ENCODE assay signal across 9 cellular contexts in genomic region chr3:181695661-181696491, GRCh38. TPM values are rescaled to one million over a fixed set of nuclear protein-coding genes. Genes with fewer than 3 reads are reported as not detected.
A peak's percentile ranks its signal among the peaks of the same experiment; 100 is the strongest.
DNase-seq lines count a peak whose midpoint lies in the region; ATAC-seq, FAIRE-seq and TF ChIP-seq lines count a peak whose summit lies in the region.
"Had no signal": no experiment of that assay in that cellular context is flagged by ENCODE, and none has a peak within 500 bp of the region (broad histone marks: within the 10 kb centered on the region; RNA-seq: fewer than 3 reads in every experiment).

No MANE protein-coding gene starts in this region.

- peaks cover 2% of the 10 kb centered on the region for H3K4me1 ChIP-seq in MM.1S (ENCODE audit: low read length)
- no peaks in the 10 kb centered on the region for H3K4me1 ChIP-seq in HepG2 (ENCODE audit: insufficient read depth, low read length)

- H3K27ac ChIP-seq in MM.1S (ENCODE audit: low read length) = no peak overlapping the region
- no peak overlapping the region for H3K27ac ChIP-seq in HepG2 (ENCODE audit: extremely low read length, insufficient read depth, low read length)

- POLR2A ChIA-PET in HepG2 (lab: Yijun Ruan, JAX) = no interaction called here

- peak overlapping the region; percentile 2; the same call in 1 of the 2 replicates for H3K9ac ChIP-seq in MM.1S (ENCODE audit: low read length)
- H3K9ac ChIP-seq in HepG2 (ENCODE audit: insufficient read depth, low read depth, low read length) = no peak overlapping the region

- no TSS peak for BruUV-seq in HepG2 (replicated peaks; lab: Mats Ljungman, UMichigan)

- H2AFZ ChIP-seq in MM.1S (ENCODE audit: low read length) (peak overlapping the region; percentile 66), HepG2 (ENCODE audit: low read length) (no peak overlapping the region)

- no peak for TF ChIP-seq CTCF in MM.1S (IDR thresholded peaks at IDR 0.05; ENCODE audit: low read length)
- no peak for TF ChIP-seq CTCF in HepG2 (CRISPR knock-in tag; IDR thresholded peaks at IDR 0.05)

- H3K4me3 ChIP-seq in MM.1S (ENCODE audit: low read length) = peak overlapping the region; percentile 56
- peak overlapping the region in 1 of 3 experiments; percentile 50; a peak in 3 of 6 replicates for H3K4me3 ChIP-seq in HepG2 (replicated peaks in 1 of 3; ENCODE audit: insufficient read depth in 1 of 3, low read depth in 2 of 3, low read length in 3 of 3)

- H3F3A ChIP-seq in MM.1S (ENCODE audit: insufficient read depth, low read length) = peaks cover 4% of the 10 kb centered on the region

- in situ Hi-C loops in HepG2 (cut with HindIII; ENCODE audit: extremely low pct_ligation_motif_present, low pct_unique_long_range_greater_than_20kb) = no loop called here

- WGBS in HepG2 (ENCODE audit: low lambda C conversion rate) = 55% methylated on average over 65 of the region's 65 CpGs

- ATAC-seq in HepG2 = no peak
- no peak for ATAC-seq in GM18519 (IDR thresholded peaks at IDR 0.05; ENCODE audit: low FRiP score, unreplicated experiment)
- ATAC-seq in GM21717 (IDR thresholded peaks at IDR 0.05; ENCODE audit: unreplicated experiment) = no peak
- no peak for ATAC-seq in GM19452 (IDR thresholded peaks at IDR 0.05; ENCODE audit: unreplicated experiment)

- H3K9me3 ChIP-seq in MM.1S (replicated peaks; ENCODE audit: insufficient read depth, low read length) (no peaks in the 10 kb centered on the region), HepG2 (ENCODE audit: low read length) (no peaks in the 10 kb centered on the region)

- H3K4me2 ChIP-seq in MM.1S (ENCODE audit: low read depth, low read length) = peak overlapping the region; percentile 81
- H3K4me2 ChIP-seq in HepG2 (ENCODE audit: low read depth, low read length) = peak overlapping the region; percentile 53

- no peak for FAIRE-seq in HepG2 (lab: Jason Lieb, UNC)

- no peaks in the 10 kb centered on the region for H3K9me2 ChIP-seq in MM.1S (replicated peaks; ENCODE audit: insufficient read depth, low read length)

- H3K79me2 ChIP-seq in MM.1S (ENCODE audit: low read length) (no peaks in the 10 kb centered on the region), HepG2 (ENCODE audit: insufficient read depth, low read length) (no peaks in the 10 kb centered on the region)

- TF ChIP-seq EP300 in HepG2 (IDR thresholded peaks at IDR 0.05; ENCODE audit: low read depth in 2 of 2, low read length in 2 of 2) (no peak), HepG2 (CRISPR knock-in tag; IDR thresholded peaks at IDR 0.05; ENCODE audit: borderline replicate concordance) (no peak)

- TF ChIP-seq POLR2A in HepG2 (IDR thresholded peaks at IDR 0.05; ENCODE audit: insufficient read depth in 1 of 2, low read depth in 2 of 2, low read length in 2 of 2) = no peak

- 0 out of 2 replicates have a peak, but pooled peaks cover 7% of the 10 kb centered on the region for H3K27me3 ChIP-seq in MM.1S (replicated peaks; ENCODE audit: insufficient read depth, low read length)
- H3K27me3 ChIP-seq in HepG2 (ENCODE audit: control insufficient read depth in 1 of 2, insufficient read depth in 2 of 2, low read length in 2 of 2) = peaks cover 3 to 28% of the 10 kb centered on the region in 2 experiments; a peak in 4 of 5 replicates

- CTCF ChIA-PET in HepG2 (lab: Yijun Ruan, JAX; ENCODE audit: low intra/inter-chr PET ratio, low total read pairs) = no interaction called here

- H3K36me3 ChIP-seq in MM.1S (replicated peaks; ENCODE audit: insufficient read depth, low read length) (no peaks in the 10 kb centered on the region), HepG2 (replicated peaks in 1 of 2; ENCODE audit: control insufficient read depth in 1 of 2, insufficient read depth in 2 of 2, low read length in 2 of 2) (no peaks in the 10 kb centered on the region)

- no peak for DNase-seq in MM.1S
- DNase-seq in dermis blood vessel endothelial cell = peak; percentile 40
- no peak for DNase-seq in HepG2 (ENCODE audit: low spot score)
- DNase-seq in superior temporal gyrus (ENCODE audit: extremely low spot score) = peak; percentile 87
- DNase-seq: NCI-H1417 had no signal

- H4K20me1 ChIP-seq in MM.1S (ENCODE audit: insufficient read depth, low read length) = no peaks in the 10 kb centered on the region
- H4K20me1 ChIP-seq in HepG2 (ENCODE audit: insufficient read depth, low read length) = no peaks in the 10 kb centered on the region

- intact Hi-C loops in HepG2 (cut with micrococcal nuclease; ENCODE audit: unreplicated experiment) = no loop called here

- no peak for TF ChIP-seq RAD21 in HepG2 (CRISPR knock-in tag; IDR thresholded peaks at IDR 0.05)

TF ChIP-seq in HepG2, 621 proteins besides CTCF, POLR2A, EP300 and RAD21:
- TF ChIP-seq ZNF446 (CRISPR knock-in tag; IDR thresholded peaks at IDR 0.05) (no peak), SNAPC4 (CRISPR knock-in tag; IDR thresholded peaks at IDR 0.05) (no peak), UBTF (CRISPR knock-in tag; IDR thresholded peaks at IDR 0.05) (0 out of 2 replicates have a peak, but pooled peaks have one; percentile 2), RBM22 (optimal IDR thresholded peaks at IDR 0.05; ENCODE audit: low read length) (no peak)
TF ChIP-seq in HepG2: peak in this region for 1.

RNA-seq across cellular contexts. Expression of gene SOX2, which starts 15.8 kb away (rescaled TPM):
- total RNA-seq in dermis blood vessel endothelial cell (0.05 TPM in 1 of 2 replicates, not detected in the other), HepG2 (2016; rRNA removed; fragmentation: Illumina TruSeq; extraction: Trizol) (not detected in 2 replicates)
- total RNA-seq in HepG2 (2016; cell fraction: cytosol; rRNA removed; fragmentation: Illumina TruSeq; extraction: Trizol; ENCODE audit: low read depth) = not detected in 2 replicates
- total RNA-seq in HepG2 (2016; cell fraction: insoluble cytoplasmic fraction; rRNA removed; fragmentation: Illumina TruSeq; extraction: Trizol) = not detected in 2 replicates
- total RNA-seq in HepG2 (2016; cell fraction: membrane; rRNA removed; fragmentation: Illumina TruSeq; extraction: Trizol) = not detected in 2 replicates
- not detected in 2 replicates for total RNA-seq in HepG2 (2016; cell fraction: nucleus; rRNA removed; fragmentation: Illumina TruSeq; extraction: Trizol)
- not detected in 2 replicates for polyA plus RNA-seq in HepG2 (2011; rRNA removed)
- not detected in 2 replicates for polyA plus RNA-seq in HepG2 (2011; cell fraction: cytosol; rRNA removed)
- 0.06 TPM in 1 of 2 replicates, not detected in the other for polyA plus RNA-seq in HepG2 (2011; cell fraction: nucleus; rRNA removed)
- polyA plus RNA-seq in HepG2 (2012) = not detected in 2 replicates
- polyA plus RNA-seq in HepG2 (2016; cell fraction: cytosol; fragmentation: Illumina TruSeq; extraction: Trizol; ENCODE audit: low read depth) = not detected in 2 replicates
- not detected in 2 replicates for polyA plus RNA-seq in HepG2 (2016; cell fraction: insoluble cytoplasmic fraction; fragmentation: Illumina TruSeq; extraction: Trizol; ENCODE audit: low read depth)
- not detected in 2 replicates for polyA plus RNA-seq in HepG2 (2016; cell fraction: membrane; fragmentation: Illumina TruSeq; extraction: Trizol; ENCODE audit: low read depth)
- polyA plus RNA-seq in HepG2 (2016; cell fraction: nucleus; fragmentation: Illumina TruSeq; extraction: Trizol; ENCODE audit: insufficient read depth, low read depth) = not detected in 2 replicates
- polyA minus RNA-seq in HepG2 (2011; rRNA and poly(A)+ RNA removed; ENCODE audit: low replicate concordance) = not detected in 2 replicates
- not detected in 2 replicates for polyA minus RNA-seq in HepG2 (2011; cell fraction: cytosol; rRNA and poly(A)+ RNA removed)
- polyA minus RNA-seq in HepG2 (2011; cell fraction: nucleus; rRNA and poly(A)+ RNA removed) = not detected in 2 replicates
- total RNA-seq: activated CD8-positive, alpha-beta memory T cell treated with anti-CD3 and anti-CD28 coated beads for 36 hours had no signal

Comparison
In these comparisons a context has a peak if more than half of its experiments do, and no peak if none do; other contexts are left out.
1. DNase-seq: peak in dermis blood vessel endothelial cell (single experiment) and superior temporal gyrus (single experiment); none in MM.1S (single experiment) and HepG2 (single experiment).